Comparison of ENCODE assay signal across 9 cellular contexts in the genomic region with DNA sequence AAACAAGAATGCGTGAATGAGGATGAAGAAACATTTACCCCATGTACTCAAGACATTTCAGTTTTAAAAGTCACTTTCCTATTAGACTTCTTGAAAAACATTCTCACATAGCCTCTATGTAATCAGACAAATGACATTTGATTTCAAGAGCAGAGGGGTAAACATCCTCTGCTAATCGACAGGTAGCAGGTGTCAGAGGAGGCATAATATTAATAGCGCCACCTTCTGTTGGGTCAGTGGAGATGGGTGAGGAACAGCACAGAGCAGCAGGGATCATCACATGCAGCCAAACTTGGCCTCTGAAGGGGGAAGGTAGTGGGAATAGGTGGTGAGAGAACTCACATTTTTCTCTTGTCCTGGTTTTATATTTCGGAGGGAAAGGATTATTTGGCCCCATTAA. TPM values are rescaled to one million over a fixed set of nuclear protein-coding genes. Genes with fewer than 3 reads are reported as not detected.
DNase-seq lines count a peak whose midpoint lies in the region; ATAC-seq and TF ChIP-seq lines count a peak whose summit lies in the region.
"Had no signal": no experiment of that assay in that cellular context is flagged by ENCODE, and none has a peak within 500 bp of the region (broad histone marks: within the 10 kb centered on the region; RNA-seq: fewer than 3 reads in every experiment).

No MANE protein-coding gene starts in this region.

- H3K27me3 Mint-ChIP-seq in Caco-2 (ENCODE audit: insufficient read depth, unreplicated experiment), result no peaks in the 10 kb centered on the region
- H3K27me3 Mint-ChIP-seq: activated naive CD8-positive, alpha-beta T cell treated with anti-CD3 and anti-CD28 coated beads, Interleukin-2, amount 10 ng/mL, durations not matched to agents 7 days and 5 days had no signal

- H3K4me3 ChIP-seq in Caco-2 (ENCODE audit: low read depth, low read length), result no peak overlapping the region
- H3K4me3 ChIP-seq in WERI-Rb-1 (ENCODE audit: low read depth, low read length), result no peak overlapping the region

- no peaks in the 10 kb centered on the region for H3K9me3 ChIP-seq in Caco-2
- H3K9me3 ChIP-seq in WERI-Rb-1 (ENCODE audit: severe bottlenecking), result no peaks in the 10 kb centered on the region

- H3K27ac Mint-ChIP-seq in Caco-2 (ENCODE audit: unreplicated experiment), result no peak overlapping the region
- H3K27ac Mint-ChIP-seq: activated naive CD8-positive, alpha-beta T cell treated with anti-CD3 and anti-CD28 coated beads, Interleukin-2, amount 10 ng/mL, durations not matched to agents 7 days and 5 days had no signal

- DNase-seq in Caco-2 (peak in 1 of 2 experiments; percentile 37), HEK293T (ENCODE audit: extremely low spot score) (peak; percentile 46), WERI-Rb-1 (peak; percentile 36), left lobe of liver (ENCODE audit: low spot score) (no peak), NOMO-1 treated with DMSO at 0.1 percent for 48 hours (lab: John Stamatoyannopoulos, UW; ENCODE audit: unreplicated experiment) (no peak), GF-D8 (lab: John Stamatoyannopoulos, UW) (no peak)
- no peak for DNase-seq in stimulated activated naive CD8-positive, alpha-beta T cell treated with anti-CD3 and anti-CD28 coated beads, Interleukin-15, Interleukin-2, amounts not matched to agents 100 U/mL and 50 U/mL, for 24 hours
- DNase-seq: activated naive CD8-positive, alpha-beta T cell treated with anti-CD3 and anti-CD28 coated beads, Interleukin-2, amount 10 ng/mL, durations not matched to agents 7 days and 5 days had no signal

- peaks cover 9% of the 10 kb centered on the region for H3K36me3 Mint-ChIP-seq in Caco-2 (ENCODE audit: insufficient read depth, unreplicated experiment)

- H3K36me3 ChIP-seq in Caco-2 (ENCODE audit: control insufficient read depth, insufficient read depth, low read length) (no peaks in the 10 kb centered on the region), WERI-Rb-1 (peaks cover 15% of the 10 kb centered on the region)

- intact Hi-C loops in Caco-2 (cut with micrococcal nuclease; ENCODE audit: unreplicated experiment), result loop anchor here (5.0 to 10.0 kb wide), 2 partner anchors 163 to 375 kb away; partner anchors contain the start of gene ADAM19

- TF ChIP-seq CTCF in Caco-2 (IDR thresholded peaks at IDR 0.05; ENCODE audit: insufficient read depth in 1 of 2, low read depth in 1 of 2, low read length in 1 of 2, severe bottlenecking in 1 of 2, unreplicated experiment in 1 of 2), result peak; percentile 37 to 53
- TF ChIP-seq CTCF in WERI-Rb-1 (IDR thresholded peaks at IDR 0.05; ENCODE audit: low read depth, low read length), result peak; percentile 75

- H3K27me3 ChIP-seq in Caco-2 (replicated peaks; ENCODE audit: control insufficient read depth, insufficient read depth, low read length) (no peaks in the 10 kb centered on the region), WERI-Rb-1 (ENCODE audit: insufficient read depth, low read depth, severe bottlenecking) (no peaks in the 10 kb centered on the region)

- peaks cover 8% of the 10 kb centered on the region for H3K4me1 Mint-ChIP-seq in Caco-2 (ENCODE audit: low read depth, unreplicated experiment)

- POLR2A ChIA-PET in Caco-2 (lab: Charles Lee), result no interaction called here
- POLR2A ChIA-PET in HEK293T (lab: Yijun Ruan, JAX), result no interaction called here

- CTCF ChIA-PET in Caco-2 (lab: Charles Lee), result interaction anchor here (0.7 kb wide), 1 partner anchor 384 kb away, joined by 5 read pairs; no protein-coding TSS in a partner anchor
- CTCF ChIA-PET in HEK293T (lab: Yijun Ruan, JAX), result no interaction called here

- H3K27ac ChIP-seq in WERI-Rb-1, result no peak overlapping the region

- H3K4me3 Mint-ChIP-seq in Caco-2 (ENCODE audit: unreplicated experiment), result no peak overlapping the region
- H3K4me3 Mint-ChIP-seq: activated naive CD8-positive, alpha-beta T cell treated with anti-CD3 and anti-CD28 coated beads, Interleukin-2, amount 10 ng/mL, durations not matched to agents 7 days and 5 days had no signal

- BruUV-seq in Caco-2 (replicated peaks; lab: Mats Ljungman, UMichigan), result no TSS peak

- H3K4me1 ChIP-seq in Caco-2, result 0 out of 2 replicates have a peak, but pooled peaks cover 6% of the 10 kb centered on the region

- H3K9me3 Mint-ChIP-seq in Caco-2 (ENCODE audit: unreplicated experiment), result no peaks in the 10 kb centered on the region
- H3K9me3 Mint-ChIP-seq: activated naive CD8-positive, alpha-beta T cell treated with anti-CD3 and anti-CD28 coated beads, Interleukin-2, amount 10 ng/mL, durations not matched to agents 7 days and 5 days had no signal

- ATAC-seq in left lobe of liver (peak; percentile 19), GM18907 (IDR thresholded peaks at IDR 0.05; ENCODE audit: unreplicated experiment) (no peak)
- no peak for ATAC-seq in stimulated activated naive CD8-positive, alpha-beta T cell treated with anti-CD3 and anti-CD28 coated beads, Interleukin-15, Interleukin-2, amounts not matched to agents 100 U/mL and 50 U/mL, for 24 hours

TF ChIP-seq in HEK293T, 16 proteins besides CTCF, POLR2A, EP300 and RAD21:
- TF ChIP-seq FOXK2 (IDR thresholded peaks at IDR 0.05) (no peak), L3MBTL2 (conservative IDR thresholded peaks at IDR 0.05) (no peak), CTBP1 (IDR thresholded peaks at IDR 0.05; ENCODE audit: borderline replicate concordance) (no peak), PKNOX1 (IDR thresholded peaks at IDR 0.05) (no peak), ZNF384 (IDR thresholded peaks at IDR 0.05) (no peak), ELF4 (IDR thresholded peaks at IDR 0.05) (no peak), HDGF (IDR thresholded peaks at IDR 0.05; ENCODE audit: borderline replicate concordance) (no peak), LEF1 (IDR thresholded peaks at IDR 0.05; ENCODE audit: borderline replicate concordance) (no peak), FOXM1 (IDR thresholded peaks at IDR 0.05; ENCODE audit: borderline replicate concordance) (no peak)
TF ChIP-seq in HEK293T: peak in this region for 0.

RNA-seq across cellular contexts. Expression of gene LSM11, which starts 3.3 kb away (rescaled TPM):
- total RNA-seq in Caco-2 (2022), result 6.8 and 7.7 TPM in 2 replicates
- 0.86 TPM for total RNA-seq in left lobe of liver

RNA-seq across cellular contexts. Expression of gene THG1L, which starts 9.0 kb away (rescaled TPM):
- total RNA-seq in Caco-2 (2022) (19.8 and 22.9 TPM in 2 replicates), left lobe of liver (4.1 TPM)

Comparison
In these comparisons a context has a peak if more than half of its experiments do, and no peak if none do; other contexts are left out.
1. DNase-seq: peak in HEK293T (single experiment) and WERI-Rb-1 (single experiment); none in left lobe of liver (single experiment), stimulated activated naive CD8-positive, alpha-beta T cell treated with anti-CD3 and anti-CD28 coated beads, Interleukin-15, Interleukin-2, amounts not matched to agents 100 U/mL and 50 U/mL, for 24 hours (single experiment), NOMO-1 treated with DMSO at 0.1 percent for 48 hours (single experiment) and GF-D8 (single experiment).